In the genomic region with DNA sequence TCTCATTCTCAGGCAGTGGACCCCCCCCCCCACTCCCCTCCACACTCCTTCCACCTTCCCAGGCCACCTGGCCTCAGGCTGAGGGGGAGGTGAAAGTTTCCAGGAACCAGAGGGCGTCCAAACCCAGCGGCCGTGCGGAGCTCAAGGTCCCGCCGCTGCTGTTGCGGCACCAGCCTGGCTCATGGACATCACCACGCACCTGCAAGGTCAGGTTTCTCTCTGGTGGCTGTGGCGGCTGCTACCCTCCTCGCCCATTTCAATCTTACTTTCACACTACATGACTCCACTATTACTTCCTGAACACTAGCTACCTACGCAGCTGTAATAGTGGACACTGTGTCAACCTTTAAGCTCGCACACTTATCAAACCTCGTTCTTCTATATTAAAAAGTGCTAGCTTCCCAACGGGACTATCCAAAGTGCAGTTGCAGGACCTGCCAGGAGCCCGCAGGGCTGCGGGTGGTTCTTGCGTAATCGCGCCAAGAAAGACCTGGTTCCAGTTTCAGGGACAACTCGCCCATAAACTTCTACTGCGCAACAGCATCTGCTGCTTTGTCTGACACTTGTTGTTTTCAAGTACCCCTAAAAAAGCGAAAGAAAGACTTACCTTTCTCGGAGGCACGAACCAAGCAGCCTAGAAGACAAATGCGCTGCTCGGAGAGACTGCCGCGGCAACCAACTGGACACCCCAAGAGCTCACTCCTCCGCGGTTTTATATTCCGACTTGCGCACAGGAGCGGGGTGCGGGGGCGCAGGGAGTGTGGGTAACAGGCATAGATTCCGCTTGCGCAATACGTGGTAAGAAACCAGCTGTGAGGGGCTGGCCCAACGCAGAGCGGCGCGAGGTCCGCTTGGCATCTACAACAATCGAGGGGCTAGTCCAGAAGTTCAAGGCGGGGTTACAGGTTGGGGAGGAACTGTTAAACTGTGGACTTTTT, we compare ENCODE assay signal across 8 cellular contexts. TPM values are rescaled to one million over a fixed set of nuclear protein-coding genes. Genes with fewer than 3 reads are reported as not detected.
DNase-seq lines count a peak whose midpoint lies in the region; ATAC-seq and TF ChIP-seq lines count a peak whose summit lies in the region.

A gene with protein sequence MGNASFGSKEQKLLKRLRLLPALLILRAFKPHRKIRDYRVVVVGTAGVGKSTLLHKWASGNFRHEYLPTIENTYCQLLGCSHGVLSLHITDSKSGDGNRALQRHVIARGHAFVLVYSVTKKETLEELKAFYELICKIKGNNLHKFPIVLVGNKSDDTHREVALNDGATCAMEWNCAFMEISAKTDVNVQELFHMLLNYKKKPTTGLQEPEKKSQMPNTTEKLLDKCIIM (minus strand): TSS at position 687 of the 938 bp plus-strand sequence. CDS start 3,330 bp downstream, outside the sequence.

- H3K4me3 Mint-ChIP-seq in CD4-positive, alpha-beta T cell = no peak within 1 kb of the TSS

- WGBS in prostate gland = 48% methylated on average over 45 of the region's 45 CpGs

- POLR2A ChIA-PET in CD4-positive, alpha-beta T cell (lab: Charles Lee) = no interaction called here

- H3K36me3 Mint-ChIP-seq in CD4-positive, alpha-beta T cell (ENCODE audit: low read depth) = no peaks in the 10 kb centered on the region

- peaks cover 27% of the 10 kb centered on the region for H3K27me3 Mint-ChIP-seq in CD4-positive, alpha-beta T cell

- no peaks in the 10 kb centered on the region for H3K27me3 ChIP-seq in prostate gland (replicated peaks; ENCODE audit: insufficient read depth)
- peaks cover 12% of the 10 kb centered on the region for H3K27me3 ChIP-seq in CD4-positive, alpha-beta T cell (ENCODE audit: control insufficient read depth, insufficient read depth, low read length)

- H3K27ac ChIP-seq in prostate gland = peak within 1 kb of the TSS in 1 of 2 donors; percentile 20
- no peak within 1 kb of the TSS for H3K27ac ChIP-seq in CD4-positive, alpha-beta T cell (ENCODE audit: low read depth, low read length)

- ATAC-seq in Right ventricle myocardium inferior (peak; percentile 72), GM19452 (IDR thresholded peaks at IDR 0.05; ENCODE audit: unreplicated experiment) (no peak), HG03196 (IDR thresholded peaks at IDR 0.05; ENCODE audit: unreplicated experiment) (no peak)
- no peak for ATAC-seq in CD4-positive, alpha-beta T cell (ENCODE audit: poor library complexity)

- H3K4me3 ChIP-seq in WI38 (ENCODE audit: low read depth, low read length) = peak within 1 kb of the TSS; percentile 55
- H3K4me3 ChIP-seq in prostate gland = peak within 1 kb of the TSS; percentile 28 to 32

- no peaks in the 10 kb centered on the region for H3K9me3 Mint-ChIP-seq in CD4-positive, alpha-beta T cell

- H3K9me3 ChIP-seq in prostate gland = no peaks in the 10 kb centered on the region
- no peaks in the 10 kb centered on the region for H3K9me3 ChIP-seq in CD4-positive, alpha-beta T cell (ENCODE audit: control insufficient read depth, low read length)

- DNase-seq in ELR (ENCODE audit: low read depth) (peak; percentile 39), Right ventricle myocardium inferior (ENCODE audit: missing footprints) (peak; percentile 70), prostate gland (ENCODE audit: low spot score) (peak; percentile 22), NCI-H1436 treated with DMSO at 0.1 percent for 48 hours (lab: John Stamatoyannopoulos, UW) (no peak)
- DNase-seq in CD4-positive, alpha-beta T cell = no peak

- intact Hi-C loops in Right ventricle myocardium inferior (cut with DNase I) (loop anchor here (5.0 kb wide), 1 partner anchor 198 kb away; no protein-coding TSS in a partner anchor), prostate gland (cut with DNase I) (no loop called here)
- intact Hi-C loops in CD4-positive, alpha-beta T cell (cut with DNase I, micrococcal nuclease) = no loop called here

- H3K27ac Mint-ChIP-seq in CD4-positive, alpha-beta T cell = no peak within 1 kb of the TSS

- CTCF ChIA-PET in CD4-positive, alpha-beta T cell (lab: Charles Lee) = no interaction called here

- no peaks in the 10 kb centered on the region for H3K36me3 ChIP-seq in prostate gland

- no peak for TF ChIP-seq POLR2A in prostate gland (IDR thresholded peaks at IDR 0.05)

- H3K4me1 ChIP-seq in prostate gland (replicated peaks) = no peaks in the 10 kb centered on the region

- H3K4me1 Mint-ChIP-seq in CD4-positive, alpha-beta T cell (ENCODE audit: low read depth) = no peaks in the 10 kb centered on the region

- TF ChIP-seq CTCF in WI38 (IDR thresholded peaks at IDR 0.05; ENCODE audit: low read depth, low read length) = no peak
- no peak for TF ChIP-seq CTCF in prostate gland (IDR thresholded peaks at IDR 0.05)
- TF ChIP-seq CTCF in CD4-positive, alpha-beta T cell (IDR thresholded peaks at IDR 0.05) = no peak

RNA-seq across cellular contexts. Expression of the gene that starts here (rescaled TPM):
- total RNA-seq in Right ventricle myocardium inferior (23.7 TPM), prostate gland (1 to 10 TPM; 2.8 to 3.0 TPM)
- not detected for total RNA-seq in CD4-positive, alpha-beta T cell

Comparison
In these comparisons a context has a peak if more than half of its experiments do, and no peak if none do; other contexts are left out.
1. DNase-seq: peak in ELR (single experiment), Right ventricle myocardium inferior (single experiment) and prostate gland (single experiment); none in NCI-H1436 treated with DMSO at 0.1 percent for 48 hours (single experiment) and CD4-positive, alpha-beta T cell (0 of 10).